In genomic region chr4:190110033-190110432, GRCh38 we compare ENCODE assay signal across 9 cellular contexts. TPM values are rescaled to one million over a fixed set of nuclear protein-coding genes. Genes with fewer than 3 reads are reported as not detected.
DNase-seq lines count a peak whose midpoint lies in the region; ATAC-seq and TF ChIP-seq lines count a peak whose summit lies in the region.
"Not testable (repeated sequence)": the region's sequence is repeated elsewhere in the genome, so short reads cannot be mapped to it uniquely, and the experiment has no call there.
"Had no signal": no experiment of that assay in that cellular context is flagged by ENCODE, and none has a peak within 500 bp of the region (broad histone marks: within the 10 kb centered on the region; RNA-seq: fewer than 3 reads in every experiment).

No MANE protein-coding gene starts in this region.

- H4K20me1 ChIP-seq in PC-3 (ENCODE audit: low read length), result not testable (repeated sequence)

- H3K9me3 Mint-ChIP-seq in osteocyte (ENCODE audit: unreplicated experiment), result not testable (repeated sequence)

- not testable (repeated sequence) for TF ChIP-seq CTCF in GM10266 (IDR thresholded peaks at IDR 0.05; ENCODE audit: control insufficient read depth, insufficient read depth, low read depth, missing control alignments); PC-3 (conservative IDR thresholded peaks at IDR 0.05; ENCODE audit: low read depth, low read length); osteocyte (IDR thresholded peaks at IDR 0.05)

- ATAC-seq in PC-3, result not testable (repeated sequence)

- not testable (repeated sequence) for H3K4me1 ChIP-seq in PC-3 (ENCODE audit: insufficient read depth, low read length)

- H3K36me3 ChIP-seq in PC-3 (ENCODE audit: low read depth, low read length), result not testable (repeated sequence)

- not testable (repeated sequence) for H3K27me3 ChIP-seq in PC-3 (ENCODE audit: low read length)

- H3K9me2 ChIP-seq in PC-3 (replicated peaks; ENCODE audit: low read length), result not testable (repeated sequence)

- H3F3A ChIP-seq in PC-3 (ENCODE audit: low read length, unreplicated experiment), result not testable (repeated sequence)

- in situ Hi-C loops in KBM-7 (cut with MboI; ENCODE audit: low pct_unique_long_range_greater_than_20kb, low sequenced_read_pairs), result not testable (repeated sequence)

- H3K4me3 Mint-ChIP-seq in osteocyte (ENCODE audit: unreplicated experiment), result not testable (repeated sequence)

- H3K79me2 ChIP-seq in PC-3 (ENCODE audit: low read length), result not testable (repeated sequence)

- POLR2A ChIA-PET in PC-3 (lab: Charles Lee; ENCODE audit: unreplicated experiment), result not testable (repeated sequence)

- H2AFZ ChIP-seq in PC-3 (ENCODE audit: low read length), result not testable (repeated sequence)

- not testable (repeated sequence) for H3K27ac Mint-ChIP-seq in osteocyte (ENCODE audit: unreplicated experiment)

- not testable (repeated sequence) for H3K4me2 ChIP-seq in PC-3 (ENCODE audit: low read length)

- not testable (repeated sequence) for H3K4me1 Mint-ChIP-seq in osteocyte (ENCODE audit: unreplicated experiment)

- peaks cover 53% of the 10 kb centered on the region for H3K9me3 ChIP-seq in PC-3 (ENCODE audit: low read length)

- H3K9ac ChIP-seq in PC-3 (ENCODE audit: low read length), result not testable (repeated sequence)

- not testable (repeated sequence) for H3K36me3 Mint-ChIP-seq in osteocyte (ENCODE audit: unreplicated experiment)

- H3K4me3 ChIP-seq in PC-3 (ENCODE audit: low read length), result not testable (repeated sequence)

- CTCF ChIA-PET in PC-3 (lab: Charles Lee), result not testable (repeated sequence)

- H3K27ac ChIP-seq in PC-3 (ENCODE audit: low read length), result not testable (repeated sequence)

- BruUV-seq in PC-3 (replicated peaks; lab: Mats Ljungman, UMichigan), result not testable (repeated sequence)

- DNase-seq in GM10266 (ENCODE audit: extremely low spot score), result peak; percentile 0
- DNase-seq in KBM-7, result peak; percentile 4
- DNase-seq in PC-3, result peak; percentile 1
- DNase-seq in SW480 (ENCODE audit: low spot score), result peak; percentile 0
- peak; percentile 0 for DNase-seq in fibroblast of gingiva (ENCODE audit: low read depth)
- DNase-seq in osteocyte (ENCODE audit: extremely low spot score, unreplicated experiment), result peak; percentile 17

- intact Hi-C loops in PC-3 (cut with micrococcal nuclease), result not testable (repeated sequence)

- H3K27me3 Mint-ChIP-seq in osteocyte (ENCODE audit: unreplicated experiment), result not testable (repeated sequence)

RNA-seq across cellular contexts. Expression of gene DBET, which starts 45.7 kb away (rescaled TPM):
- total RNA-seq in PC-3 (2014; rRNA removed) (not detected in 2 replicates), osteocyte (not detected in 2 replicates)
- total RNA-seq: CD4-positive, alpha-beta memory T cell; H9; K562 had no signal
